Comparison of ENCODE assay signal across 9 cellular contexts in genomic region chr22:43867839-43868652, GRCh38. TPM values are rescaled to one million over a fixed set of nuclear protein-coding genes. Genes with fewer than 3 reads are reported as not detected.
DNase-seq lines count a peak whose midpoint lies in the region; ATAC-seq and TF ChIP-seq lines count a peak whose summit lies in the region.
"Had no signal": no experiment of that assay in that cellular context is flagged by ENCODE, and none has a peak within 500 bp of the region (broad histone marks: within the 10 kb centered on the region; RNA-seq: fewer than 3 reads in every experiment).

No MANE protein-coding gene starts in this region.

- H3K27me3 ChIP-seq in Caco-2 (replicated peaks; ENCODE audit: control insufficient read depth, insufficient read depth, low read length), result no peaks in the 10 kb centered on the region
- no peaks in the 10 kb centered on the region for H3K27me3 ChIP-seq in iPS DF 6.9 (ENCODE audit: control insufficient read depth, insufficient read depth, low read length)
- no peaks in the 10 kb centered on the region for H3K27me3 ChIP-seq in testis

- intact Hi-C loops in Caco-2 (cut with micrococcal nuclease; ENCODE audit: unreplicated experiment) (no loop called here), testis (cut with DNase I; ENCODE audit: low total_unique reads) (no loop called here)

- POLR2A ChIA-PET in Caco-2 (lab: Charles Lee), result interaction anchor here (0.7 kb wide), 1 partner anchor 14 kb away, joined by 3 read pairs; no protein-coding TSS in a partner anchor

- BruUV-seq in Caco-2 (replicated peaks; lab: Mats Ljungman, UMichigan), result no TSS peak

- WGBS in iPS DF 6.9 (ENCODE audit: insufficient coverage, insufficient read length), result no CpG with 5 or more reads among the region's 11 CpGs
- WGBS in testis, 2 donors, result 6 to 11% methylated on average over 11 of the region's 11 CpGs

- no peaks in the 10 kb centered on the region for H3K4me1 ChIP-seq in Caco-2
- H3K4me1 ChIP-seq in iPS DF 6.9 (ENCODE audit: control insufficient read depth, insufficient read depth, low read length), result peaks cover 2% of the 10 kb centered on the region; the same call in 1 of the 2 replicates
- H3K4me1 ChIP-seq in testis, result no peaks in the 10 kb centered on the region

- no peak for ATAC-seq in GM19328 (IDR thresholded peaks at IDR 0.05; ENCODE audit: unreplicated experiment)

- no peak overlapping the region for H3K27ac Mint-ChIP-seq in Caco-2 (ENCODE audit: unreplicated experiment)

- CTCF ChIA-PET in Caco-2 (lab: Charles Lee), result interaction anchor here (0.7 kb wide), 1 partner anchor 78 kb away, joined by 4 read pairs; no protein-coding TSS in a partner anchor

- H3K27me3 Mint-ChIP-seq in Caco-2 (ENCODE audit: insufficient read depth, unreplicated experiment), result peaks cover 2% of the 10 kb centered on the region

- TF ChIP-seq CTCF in Caco-2 (IDR thresholded peaks at IDR 0.05; ENCODE audit: insufficient read depth in 1 of 2, low read depth in 1 of 2, low read length in 1 of 2, severe bottlenecking in 1 of 2, unreplicated experiment in 1 of 2) (no peak), testis (IDR thresholded peaks at IDR 0.05) (no peak)

- no peak for TF ChIP-seq POLR2A in testis (IDR thresholded peaks at IDR 0.05)

- H3K9me3 ChIP-seq in Caco-2 (no peaks in the 10 kb centered on the region), iPS DF 6.9 (ENCODE audit: control insufficient read depth, insufficient read depth, low read length) (no peaks in the 10 kb centered on the region), testis (no peaks in the 10 kb centered on the region)

- no peak overlapping the region for H3K4me3 Mint-ChIP-seq in Caco-2 (ENCODE audit: unreplicated experiment)

- no peaks in the 10 kb centered on the region for H3K4me1 Mint-ChIP-seq in Caco-2 (ENCODE audit: low read depth, unreplicated experiment)

- H3K4me3 ChIP-seq in Caco-2 (ENCODE audit: low read depth, low read length) (no peak overlapping the region), iPS DF 6.9 (ENCODE audit: low read length) (no peak overlapping the region), testis (no peak overlapping the region)
- no peak overlapping the region for H3K4me3 ChIP-seq in Jurkat, Clone E6-1 (ENCODE audit: low read length)

- H3K36me3 Mint-ChIP-seq in Caco-2 (ENCODE audit: insufficient read depth, unreplicated experiment), result no peaks in the 10 kb centered on the region

- H3K9me3 Mint-ChIP-seq in Caco-2 (ENCODE audit: unreplicated experiment), result no peaks in the 10 kb centered on the region

- no peak overlapping the region for H3K27ac ChIP-seq in iPS DF 6.9 (ENCODE audit: low read length)
- no peak overlapping the region for H3K27ac ChIP-seq in testis

- DNase-seq in Caco-2 (peak; percentile 54 to 73), amniotic epithelial cell (ENCODE audit: low read depth) (peak; percentile 62), iPS DF 6.9 (ENCODE audit: low read depth, low spot score) (peak; percentile 84), testis (peak; percentile 63), GM19238 (ENCODE audit: insufficient read length, low spot score) (no peak)
- DNase-seq in Jurkat, Clone E6-1 (ENCODE audit: low read depth, low spot score), result peak; percentile 28
- DNase-seq in effector CD8-positive, alpha-beta T cell (lab: John Stamatoyannopoulos, UW), result no peak

- H3K36me3 ChIP-seq in Caco-2 (ENCODE audit: control insufficient read depth, insufficient read depth, low read length) (no peaks in the 10 kb centered on the region), iPS DF 6.9 (ENCODE audit: control insufficient read depth, insufficient read depth, low read length) (no peaks in the 10 kb centered on the region), testis (ENCODE audit: low read depth, missing control alignments) (no peaks in the 10 kb centered on the region)

RNA-seq across cellular contexts. Expression of gene SULT4A1, which starts 5.7 kb away (rescaled TPM):
- total RNA-seq in Caco-2 (2022), result not detected in 2 replicates
- polyA plus RNA-seq in Jurkat, Clone E6-1 (2012; ENCODE audit: insufficient read depth, insufficient read length), result not detected
- total RNA-seq in testis, result 10 to 100 TPM; 10.3 to 11.9 TPM
- 11.2 TPM for polyA plus RNA-seq in testis (ENCODE audit: insufficient read depth, low read depth, low replicate concordance)

RNA-seq across cellular contexts. Expression of gene PNPLA5, which starts 23.8 kb away (rescaled TPM):
- not detected in 2 replicates for total RNA-seq in Caco-2 (2022)
- not detected for polyA plus RNA-seq in Jurkat, Clone E6-1 (2012; ENCODE audit: insufficient read depth, insufficient read length)
- not detected for total RNA-seq in testis
- polyA plus RNA-seq in testis (ENCODE audit: insufficient read depth, low read depth, low replicate concordance), result not detected
- polyA plus RNA-seq: adipose tissue had no signal

RNA-seq across cellular contexts. Expression of gene PNPLA3, which starts 55.6 kb away (rescaled TPM):
- total RNA-seq in Caco-2 (2022) (3.5 and 5.0 TPM in 2 replicates), testis (1 to 10 TPM in 1 of 2 donors, under 1 TPM in 1; 0.93 to 1.7 TPM)
- 1.7 TPM for polyA plus RNA-seq in Jurkat, Clone E6-1 (2012; ENCODE audit: insufficient read depth, insufficient read length)
- 0.53 TPM for polyA plus RNA-seq in testis (ENCODE audit: insufficient read depth, low read depth, low replicate concordance)

RNA-seq across cellular contexts. Expression of gene EFCAB6, which starts 55.9 kb away (rescaled TPM):
- total RNA-seq in Caco-2 (2022), result not detected in 2 replicates
- not detected for polyA plus RNA-seq in Jurkat, Clone E6-1 (2012; ENCODE audit: insufficient read depth, insufficient read length)
- 10 to 100 TPM; 41.3 to 81.5 TPM for total RNA-seq in testis
- 108 TPM for polyA plus RNA-seq in testis (ENCODE audit: insufficient read depth, low read depth, low replicate concordance)

Comparison
In these comparisons a context has a peak if more than half of its experiments do, and no peak if none do; other contexts are left out.
1. DNase-seq: peak in Caco-2 (2 of 2), Jurkat, Clone E6-1 (single experiment), amniotic epithelial cell (single experiment), iPS DF 6.9 (single experiment) and testis (single experiment); none in effector CD8-positive, alpha-beta T cell (single experiment) and GM19238 (single experiment).
2. RNA of gene SULT4A1, which starts 5.7 kb away (total RNA-seq): 10.3 to 11.9 TPM in testis; not detected in Caco-2; every median in the first group is over 10 times any median in the second.